18 cellular contexts compared by ENCODE assay signal in genomic region chr18:48576454-48576766, GRCh38. TPM values are rescaled to one million over a fixed set of nuclear protein-coding genes. Genes with fewer than 3 reads are reported as not detected.
"Had no signal": no experiment of that assay in that cellular context is flagged by ENCODE, and none has a peak within 500 bp of the region (broad histone marks: within the 10 kb centered on the region; RNA-seq: fewer than 3 reads in every experiment).

No MANE protein-coding gene starts in this region.

- H3K9me3 ChIP-seq: body of pancreas, gastrocnemius medialis, uterus had no signal

- H2AFZ ChIP-seq: parathyroid adenoma had no signal

- ATAC-seq: activated T-cell treated with anti-CD3 and anti-CD28 coated beads, Interleukin-2, amount 50 U/mL, for 72 hours; body of pancreas; esophagus mucosa; gastrocnemius medialis; left ventricle myocardium superior; naive thymus-derived CD4-positive, alpha-beta T cell; T-helper 17 cell had no signal

- H3K4me3 ChIP-seq: body of pancreas, gastrocnemius medialis, tibial nerve, uterus had no signal

- H3K27me3 ChIP-seq: body of pancreas, gastrocnemius medialis, tibial nerve, uterus had no signal

- FAIRE-seq: kidney had no signal

- H3K27ac ChIP-seq: body of pancreas, gastrocnemius medialis, parathyroid adenoma, uterus had no signal

- H3K36me3 ChIP-seq: gastrocnemius medialis, uterus had no signal

- H3K4me1 ChIP-seq: body of pancreas, parathyroid adenoma, uterus had no signal

- DNase-seq: activated CD4-positive, alpha-beta T cell treated with anti-CD3 and anti-CD28 coated beads, Interleukin-2, amount 50 U/mL, for 4 hours; activated effector memory CD4-positive, alpha-beta T cell treated with anti-CD3 and anti-CD28 coated beads, Interleukin-2, amount 50 U/mL, for 16 hours; activated T-cell treated with anti-CD3 and anti-CD28 coated beads, Interleukin-2, amount 50 U/mL, for 72 hours; body of pancreas; central memory CD4-positive, alpha-beta T cell; cortex of kidney; effector CD4-positive, alpha-beta T cell; gastrocnemius medialis; left ventricle myocardium superior; naive thymus-derived CD4-positive, alpha-beta T cell; stimulated activated CD8-positive, alpha-beta memory T cell treated with anti-CD3 and anti-CD28 coated beads, Interleukin-4, amount 100 ng/mL, for 48 hours; stimulated activated naive CD4-positive, alpha-beta T cell; T-helper 17 cell; uterus had no signal

- H3K9ac ChIP-seq: parathyroid adenoma had no signal

RNA-seq across cellular contexts. Expression of gene CTIF, which starts 37.6 kb away (rescaled TPM):
- polyA plus RNA-seq: naive thymus-derived CD4-positive, alpha-beta T cell had no signal
